ENCODE assay signal across 23 cellular contexts in genomic region chr3:21271606-21272016, GRCh38.
"Had no signal": no experiment of that assay in that cellular context is flagged by ENCODE, and none has a peak within 500 bp of the region (broad histone marks: within the 10 kb centered on the region; RNA-seq: fewer than 3 reads in every experiment).

No MANE protein-coding gene starts in this region.

- H3K36me3 Mint-ChIP-seq: IgD-negative memory B cell had no signal

- H3K27me3 ChIP-seq: SJSA1 had no signal

- H3K4me3 ChIP-seq: K562, SJSA1, SK-N-MC had no signal

- ATAC-seq: K562 had no signal

- H3K4me1 ChIP-seq: SJSA1 had no signal

- H3K27ac Mint-ChIP-seq: IgD-negative memory B cell had no signal

- H3K4me3 Mint-ChIP-seq: IgD-negative memory B cell had no signal

- H3K4me2 ChIP-seq: KMS-11 had no signal

- H3K27me3 Mint-ChIP-seq: IgD-negative memory B cell had no signal

- H3K36me3 ChIP-seq: SJSA1 had no signal

- H3K27ac ChIP-seq: HL-60, KMS-11, SJSA1, SK-N-MC had no signal

- DNase-seq: Kasumi-1, MM.1S, NCI-H1092 treated with DMSO at 0.1 percent for 48 hours, NCI-H1436, NCI-H187, NCI-H2029, NCI-H2081 treated with DMSO at 0.1 percent for 48 hours, NCI-H2171, NCI-H226, NCI-H446, NCI-H510A, NCI-H524 treated with DMSO at 0.1 percent for 48 hours, NCI-H69, NCI-H774, Right ventricle myocardium superior, RPMI8226, SIG-M5 had no signal

- H3K9ac ChIP-seq: KMS-11 had no signal

- H3K4me1 Mint-ChIP-seq: IgD-negative memory B cell had no signal
